35 cellular contexts compared by ENCODE assay signal in the genomic region with DNA sequence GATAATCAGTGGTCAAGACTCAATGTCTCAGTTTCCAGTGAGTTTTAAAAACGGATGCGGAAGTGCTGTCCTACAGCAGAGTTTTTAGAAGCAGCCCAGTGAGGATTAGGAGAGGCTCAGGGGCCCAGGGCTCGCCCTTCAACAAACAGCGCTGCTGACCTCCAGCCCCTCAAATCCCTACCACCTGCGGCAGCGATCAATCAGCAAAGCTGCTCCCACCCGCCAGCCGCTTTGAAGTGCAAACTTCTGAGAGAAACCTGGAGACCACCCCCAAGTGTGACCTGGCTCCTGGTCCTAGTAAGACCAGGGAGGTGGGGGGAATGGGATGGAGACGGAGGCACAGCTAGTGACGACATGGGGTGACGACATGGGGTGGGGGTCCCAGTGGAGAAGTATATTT. TPM values are rescaled to one million over a fixed set of nuclear protein-coding genes. Genes with fewer than 3 reads are reported as not detected.
DNase-seq lines count a peak whose midpoint lies in the region; ATAC-seq, FAIRE-seq and TF ChIP-seq lines count a peak whose summit lies in the region.
"Had no signal": no experiment of that assay in that cellular context is flagged by ENCODE, and none has a peak within 500 bp of the region (broad histone marks: within the 10 kb centered on the region; RNA-seq: fewer than 3 reads in every experiment).

No MANE protein-coding gene starts in this region.

- POLR2A ChIA-PET in activated CD8-positive, alpha-beta T cell treated with anti-CD3 and anti-CD28 coated beads for 36 hours (lab: Charles Lee): interaction anchor here (4.2 kb wide), 1 partner anchor 10 kb away, joined by 27 read pairs; no protein-coding TSS in a partner anchor
- POLR2A ChIA-PET in activated CD8-positive, alpha-beta T cell treated with anti-CD3 and anti-CD28 coated beads, Interleukin-2, amount 10 ng/mL, durations not matched to agents 7 days and 5 days (lab: Charles Lee): interaction anchor here (0.6 to 1.1 kb wide), 2 partner anchors 114 to 146 kb away, joined by 3 to 5 read pairs; a partner anchor contains a TSS
- POLR2A ChIA-PET in H1 (lab: Charles Lee; ENCODE audit: partially characterized antibody): interaction anchor here (1.1 to 2.0 kb wide), 2 partner anchors 11 to 14 kb away, joined by 4 to 10 read pairs; a partner anchor contains a TSS

- H4K20me1 ChIP-seq in H1 (replicated peaks in 1 of 2; ENCODE audit: control insufficient read depth in 1 of 2, insufficient read depth in 2 of 2, low read length in 2 of 2): peaks cover 7 to 14% of the 10 kb centered on the region in 2 experiments

- no peak overlapping the region for H3K4me3 Mint-ChIP-seq in activated CD8-positive, alpha-beta T cell treated with anti-CD3 and anti-CD28 coated beads for 36 hours
- no peak overlapping the region for H3K4me3 Mint-ChIP-seq in activated CD8-positive, alpha-beta T cell treated with anti-CD3 and anti-CD28 coated beads, Interleukin-2, amount 10 ng/mL, durations not matched to agents 7 days and 5 days
- peak overlapping the region in 1 of 2 donors; percentile 18 for H3K4me3 Mint-ChIP-seq in stimulated activated naive B cell treated with anti-CD40 and anti-IgM and Interleukin-4, amounts not matched to agents 10 μg/mL and 1 μg/mL and 100 μg/mL, for 72 hours
- H3K4me3 Mint-ChIP-seq: activated CD4-positive, alpha-beta memory T cell treated with anti-CD3 and anti-CD28 coated beads for 36 hours; CD8-positive, alpha-beta memory T cell; neural crest cell had no signal

- no peak overlapping the region for H4K5ac ChIP-seq in H1 (ENCODE audit: insufficient read length, low read depth, low read length)

- H3K4ac ChIP-seq in H1 (replicated peaks; ENCODE audit: insufficient read length, low read depth, low read length): no peak overlapping the region

- H3K23me2 ChIP-seq in H1 (ENCODE audit: low read depth, low read length): no peaks in the 10 kb centered on the region; the same call in 1 of the 2 replicates

- no peak for DNase-seq in activated CD8-positive, alpha-beta T cell treated with anti-CD3 and anti-CD28 coated beads for 36 hours
- DNase-seq in activated CD8-positive, alpha-beta T cell treated with anti-CD3 and anti-CD28 coated beads, Interleukin-2, amount 10 ng/mL, durations not matched to agents 7 days and 5 days: no peak
- DNase-seq in WERI-Rb-1 (peak; percentile 62), H1 (ENCODE audit: low read depth in 1 of 2, low spot score in 2 of 2) (peak in 1 of 2 experiments; percentile 50), AML-193 (lab: John Stamatoyannopoulos, UW) (no peak)
- no peak for DNase-seq in stimulated activated naive B cell treated with anti-CD40 and anti-IgM and Interleukin-4, amounts not matched to agents 10 μg/mL and 1 μg/mL and 100 μg/mL, for 72 hours
- DNase-seq: CD8-positive, alpha-beta memory T cell; DMS153; effector CD4-positive, alpha-beta T cell; KBM-7; kidney glomerular epithelial cell; lower lobe of right lung; NCI-H1105; NCI-H2029; NCI-H526; stimulated activated CD4-positive, alpha-beta T cell treated with anti-CD3 and anti-CD28 coated beads, Interleukin-2, amount 100 ng/mL, for 48 hours; SW 1271; T1000 had no signal

- no peak overlapping the region for H4K91ac ChIP-seq in H1 (replicated peaks; ENCODE audit: insufficient read length, low read length)

- no peak overlapping the region for H3K9ac ChIP-seq in H1 (replicated peaks in 1 of 4; ENCODE audit: extremely low read depth in 1 of 4, low read depth in 3 of 4, low read length in 3 of 4)
- H3K9ac ChIP-seq: parathyroid adenoma had no signal

- H3K27me3 ChIP-seq in WERI-Rb-1 (ENCODE audit: insufficient read depth, low read depth, severe bottlenecking) (no peaks in the 10 kb centered on the region), H1 (replicated peaks in 1 of 4; ENCODE audit: control insufficient read depth in 3 of 4, extremely low read depth in 1 of 4, insufficient read depth in 3 of 4, low read length in 3 of 4) (peaks cover 0 to 3% (median under 1%) of the 10 kb centered on the region in 4 experiments; a peak in 2 of 7 replicates)
- H3K27me3 ChIP-seq: right atrium auricular region had no signal

- H2BK120ac ChIP-seq in H1 (replicated peaks; ENCODE audit: low read depth, low read length): no peak overlapping the region

- no peak overlapping the region for H2BK20ac ChIP-seq in H1 (ENCODE audit: low read length)

- H3K4me3 ChIP-seq in WERI-Rb-1 (ENCODE audit: low read depth, low read length): no peak overlapping the region
- peak overlapping the region in 1 of 4 experiments; percentile 23; a peak in 1 of 8 replicates for H3K4me3 ChIP-seq in H1 (ENCODE audit: extremely low read depth in 1 of 4, insufficient read depth in 2 of 4, low read depth in 3 of 4, low read length in 4 of 4)
- H3K4me3 ChIP-seq: lower lobe of right lung, right atrium auricular region had no signal

- no peak overlapping the region for H3K23ac ChIP-seq in H1 (ENCODE audit: insufficient read length)

- H3K27me3 Mint-ChIP-seq in activated CD8-positive, alpha-beta T cell treated with anti-CD3 and anti-CD28 coated beads for 36 hours: no peaks in the 10 kb centered on the region
- H3K27me3 Mint-ChIP-seq in activated CD8-positive, alpha-beta T cell treated with anti-CD3 and anti-CD28 coated beads, Interleukin-2, amount 10 ng/mL, durations not matched to agents 7 days and 5 days (ENCODE audit: low read depth): no peaks in the 10 kb centered on the region
- no peaks in the 10 kb centered on the region for H3K27me3 Mint-ChIP-seq in stimulated activated naive B cell treated with anti-CD40 and anti-IgM and Interleukin-4, amounts not matched to agents 10 μg/mL and 1 μg/mL and 100 μg/mL, for 72 hours
- H3K27me3 Mint-ChIP-seq: activated CD4-positive, alpha-beta memory T cell treated with anti-CD3 and anti-CD28 coated beads for 36 hours; CD8-positive, alpha-beta memory T cell had no signal

- no peak for FAIRE-seq in H1 (lab: Jason Lieb, UNC)
- FAIRE-seq: G401.6, urothelium cell line had no signal

- TF ChIP-seq RAD21 in H1 (IDR thresholded peaks at IDR 0.05 in 1 of 2, conservative IDR thresholded peaks at IDR 0.05 in 1 of 2; ENCODE audit: low read depth in 2 of 2, low read length in 2 of 2): no peak

- TF ChIP-seq CTCF in activated CD8-positive, alpha-beta T cell treated with anti-CD3 and anti-CD28 coated beads for 36 hours (IDR thresholded peaks at IDR 0.05): no peak
- TF ChIP-seq CTCF in WERI-Rb-1 (IDR thresholded peaks at IDR 0.05; ENCODE audit: low read depth, low read length): no peak
- no peak for TF ChIP-seq CTCF in H1 (IDR thresholded peaks at IDR 0.05; ENCODE audit: control extremely low read depth in 1 of 3, insufficient read depth in 1 of 3, low read depth in 1 of 3, low read length in 3 of 3)

- H3K79me2 ChIP-seq in H1 (ENCODE audit: control insufficient read depth in 1 of 2, insufficient read depth in 2 of 2, low read length in 2 of 2): peaks cover 0 to 3% of the 10 kb centered on the region in 2 experiments; a peak in 1 of 4 replicates

- H2AK5ac ChIP-seq in H1 (ENCODE audit: low read depth, low read length): no peak overlapping the region

- intact Hi-C loops in activated CD8-positive, alpha-beta T cell treated with anti-CD3 and anti-CD28 coated beads for 36 hours (cut with micrococcal nuclease): no loop called here

- H3K4me1 ChIP-seq in H1 (replicated peaks in 1 of 4; ENCODE audit: control insufficient read depth in 3 of 4, insufficient read depth in 4 of 4, low read length in 3 of 4): peaks cover 0 to 13% (median 7%) of the 10 kb centered on the region in 4 experiments; a peak in 5 of 7 replicates

- H3K79me1 ChIP-seq in H1 (ENCODE audit: low read depth, low read length): peaks cover 3% of the 10 kb centered on the region; the same call in 1 of the 2 replicates

- H2BK15ac ChIP-seq in H1 (ENCODE audit: low read length): no peak overlapping the region

- H3K27ac ChIP-seq in WERI-Rb-1 (peak overlapping the region; percentile 48), H1 (ENCODE audit: low read depth, low read length) (no peak overlapping the region)
- H3K27ac ChIP-seq: lower lobe of right lung, parathyroid adenoma, right atrium auricular region had no signal

- H3K36me3 Mint-ChIP-seq in activated CD8-positive, alpha-beta T cell treated with anti-CD3 and anti-CD28 coated beads for 36 hours (ENCODE audit: low read depth): peaks cover 23% of the 10 kb centered on the region
- H3K36me3 Mint-ChIP-seq in activated CD8-positive, alpha-beta T cell treated with anti-CD3 and anti-CD28 coated beads, Interleukin-2, amount 10 ng/mL, durations not matched to agents 7 days and 5 days (ENCODE audit: low read depth): peaks cover 11% of the 10 kb centered on the region
- H3K36me3 Mint-ChIP-seq in stimulated activated naive B cell treated with anti-CD40 and anti-IgM and Interleukin-4, amounts not matched to agents 10 μg/mL and 1 μg/mL and 100 μg/mL, for 72 hours: peaks cover 27 to 41% of the 10 kb centered on the region in 2 donors

- H3K9me3 ChIP-seq in WERI-Rb-1 (ENCODE audit: severe bottlenecking) (no peaks in the 10 kb centered on the region), H1 (ENCODE audit: insufficient read depth in 2 of 2, low read depth in 1 of 2, low read length in 1 of 2) (no peaks in the 10 kb centered on the region)
- H3K9me3 ChIP-seq: lower lobe of right lung, right atrium auricular region had no signal

- no peak overlapping the region for H4K8ac ChIP-seq in H1 (ENCODE audit: extremely low read depth, insufficient read depth, low read length)

- no peak overlapping the region for H2BK5ac ChIP-seq in H1 (ENCODE audit: low read depth, low read length)

- TF ChIP-seq POLR2A in H1 (IDR thresholded peaks at IDR 0.05; ENCODE audit: control extremely low read depth in 1 of 2, low read depth in 2 of 2, low read length in 2 of 2): no peak

- H2AFZ ChIP-seq in H1 (ENCODE audit: low read length): no peak overlapping the region
- H2AFZ ChIP-seq: parathyroid adenoma had no signal

- H3K36me3 ChIP-seq in WERI-Rb-1: peaks cover 3% of the 10 kb centered on the region; the same call in 1 of the 2 replicates
- no peaks in the 10 kb centered on the region for H3K36me3 ChIP-seq in H1 (ENCODE audit: control insufficient read depth in 2 of 4, insufficient read depth in 4 of 4, low read length in 3 of 4)
- H3K36me3 ChIP-seq: right atrium auricular region had no signal

- no peak overlapping the region; the same call in 1 of the 2 replicates for H3K18ac ChIP-seq in H1 (ENCODE audit: extremely low read depth, low read length)

- ATAC-seq in activated CD8-positive, alpha-beta T cell treated with anti-CD3 and anti-CD28 coated beads for 36 hours: no peak
- no peak for ATAC-seq in activated CD8-positive, alpha-beta T cell treated with anti-CD3 and anti-CD28 coated beads, Interleukin-2, amount 10 ng/mL, durations not matched to agents 7 days and 5 days
- no peak for ATAC-seq in stimulated activated naive B cell treated with anti-CD40 and anti-IgM and Interleukin-4, amounts not matched to agents 10 μg/mL and 1 μg/mL and 100 μg/mL, for 72 hours (replicated peaks)
- ATAC-seq in HG03045 (IDR thresholded peaks at IDR 0.05; ENCODE audit: unreplicated experiment) (no peak), HG02623 (IDR thresholded peaks at IDR 0.05; ENCODE audit: unreplicated experiment) (no peak)
- ATAC-seq: HCT116, lower lobe of right lung, Panc1 had no signal

- CTCF ChIA-PET in activated CD8-positive, alpha-beta T cell treated with anti-CD3 and anti-CD28 coated beads for 36 hours (lab: Charles Lee): interaction anchor here (0.8 to 2.0 kb wide), 4 partner anchors 10 to 170 kb away, joined by 3 to 6 read pairs (median 4); no protein-coding TSS in a partner anchor
- CTCF ChIA-PET in activated CD8-positive, alpha-beta T cell treated with anti-CD3 and anti-CD28 coated beads, Interleukin-2, amount 10 ng/mL, durations not matched to agents 7 days and 5 days (lab: Charles Lee): interaction anchor here (0.6 to 0.9 kb wide), 3 partner anchors 10 to 467 kb away, joined by 3 to 4 read pairs (median 4); no protein-coding TSS in a partner anchor
- CTCF ChIA-PET in H1 (lab: Charles Lee; ENCODE audit: partially characterized antibody): interaction anchor here (0.6 to 5.9 kb wide), 10 partner anchors 8 to 170 kb away, joined by 3 to 34 read pairs (median 4); no protein-coding TSS in a partner anchor

- H3K4me1 Mint-ChIP-seq in activated CD8-positive, alpha-beta T cell treated with anti-CD3 and anti-CD28 coated beads for 36 hours (ENCODE audit: low read depth): peaks cover 94% of the 10 kb centered on the region
- H3K4me1 Mint-ChIP-seq in activated CD8-positive, alpha-beta T cell treated with anti-CD3 and anti-CD28 coated beads, Interleukin-2, amount 10 ng/mL, durations not matched to agents 7 days and 5 days (ENCODE audit: low read depth): peaks cover 56% of the 10 kb centered on the region
- peaks cover 59 to 97% of the 10 kb centered on the region in 2 donors for H3K4me1 Mint-ChIP-seq in stimulated activated naive B cell treated with anti-CD40 and anti-IgM and Interleukin-4, amounts not matched to agents 10 μg/mL and 1 μg/mL and 100 μg/mL, for 72 hours

- no peak overlapping the region for H3K56ac ChIP-seq in H1 (replicated peaks; ENCODE audit: insufficient read length, low read depth, low read length)

- no peak overlapping the region for H3K14ac ChIP-seq in H1 (ENCODE audit: insufficient read length)

- WGBS in H1 (ENCODE audit: extremely low coverage in 1 of 2, insufficient coverage in 1 of 2, insufficient read length in 1 of 2, insufficient replicate concordance in 2 of 2, low coverage in 1 of 2, low lambda C conversion rate in 2 of 2, missing lambda C conversion rate in 1 of 2), 2 experiments: 55% methylated on average over 10 of the region's 11 CpGs; no CpG with 5 or more reads in 1 of the 2 experiments

- H2BK12ac ChIP-seq in H1 (ENCODE audit: low read depth, low read length): no peak overlapping the region

- H3K9me3 Mint-ChIP-seq in activated CD8-positive, alpha-beta T cell treated with anti-CD3 and anti-CD28 coated beads for 36 hours: no peaks in the 10 kb centered on the region
- H3K9me3 Mint-ChIP-seq in activated CD8-positive, alpha-beta T cell treated with anti-CD3 and anti-CD28 coated beads, Interleukin-2, amount 10 ng/mL, durations not matched to agents 7 days and 5 days (ENCODE audit: insufficient read depth): no peaks in the 10 kb centered on the region
- no peaks in the 10 kb centered on the region for H3K9me3 Mint-ChIP-seq in stimulated activated naive B cell treated with anti-CD40 and anti-IgM and Interleukin-4, amounts not matched to agents 10 μg/mL and 1 μg/mL and 100 μg/mL, for 72 hours
- H3K9me3 Mint-ChIP-seq: activated CD4-positive, alpha-beta memory T cell treated with anti-CD3 and anti-CD28 coated beads for 36 hours; CD8-positive, alpha-beta memory T cell; neural crest cell had no signal

- no peak for TF ChIP-seq EP300 in H1 (IDR thresholded peaks at IDR 0.05; ENCODE audit: borderline replicate concordance in 1 of 2, low read depth in 2 of 2, low read length in 2 of 2)

- H3K4me2 ChIP-seq in H1 (ENCODE audit: insufficient read depth in 1 of 2, low read depth in 2 of 2, low read length in 2 of 2): no peak overlapping the region

- peak overlapping the region; percentile 50 for H3K27ac Mint-ChIP-seq in activated CD8-positive, alpha-beta T cell treated with anti-CD3 and anti-CD28 coated beads for 36 hours
- H3K27ac Mint-ChIP-seq in activated CD8-positive, alpha-beta T cell treated with anti-CD3 and anti-CD28 coated beads, Interleukin-2, amount 10 ng/mL, durations not matched to agents 7 days and 5 days: no peak overlapping the region
- H3K27ac Mint-ChIP-seq in stimulated activated naive B cell treated with anti-CD40 and anti-IgM and Interleukin-4, amounts not matched to agents 10 μg/mL and 1 μg/mL and 100 μg/mL, for 72 hours: peak overlapping the region; percentile 60
- H3K27ac Mint-ChIP-seq: activated CD4-positive, alpha-beta memory T cell treated with anti-CD3 and anti-CD28 coated beads for 36 hours had no signal

RNA-seq across cellular contexts. Expression of a gene that starts 14.4 kb away (rescaled TPM):
- total RNA-seq in activated CD8-positive, alpha-beta T cell treated with anti-CD3 and anti-CD28 coated beads for 36 hours: 10 to 100 TPM; 44.1 to 45.7 TPM
- 10 to 100 TPM; 32.3 to 33.3 TPM for total RNA-seq in activated CD8-positive, alpha-beta T cell treated with anti-CD3 and anti-CD28 coated beads, Interleukin-2, amount 10 ng/mL, durations not matched to agents 7 days and 5 days
- 24.3 and 24.7 TPM in 2 replicates for total RNA-seq in H1 (2021; fragmentation: NEBNext Ultra II Directional; extraction: Animal tissue kit (Norgen Biotek cat#: 25700))
- polyA plus RNA-seq in H1 (2011; rRNA removed): 36.2 and 58.6 TPM in 2 replicates
- 44.4 TPM for polyA plus RNA-seq in H1 (2011; cell fraction: cytosol; rRNA removed)
- polyA plus RNA-seq in H1 (2011; cell fraction: nucleus; rRNA removed): 137 TPM
- 14.4 to 31.6 TPM (median 26.8 TPM) in 4 replicates for polyA plus RNA-seq in H1 (2012, experiment 1 of 2)
- 25.5 TPM for polyA plus RNA-seq in H1 (2012, experiment 2 of 2)
- 17.0 TPM for polyA plus RNA-seq in H1 (2013, experiment 1 of 2)
- 16.2 TPM for polyA plus RNA-seq in H1 (2013, experiment 2 of 2)
- polyA minus RNA-seq in H1 (2011; rRNA and poly(A)+ RNA removed): 27.1 and 35.6 TPM in 2 replicates
- polyA minus RNA-seq in H1 (2011; cell fraction: cytosol; rRNA and poly(A)+ RNA removed): 20.1 TPM
- polyA minus RNA-seq in H1 (2011; cell fraction: nucleus; rRNA and poly(A)+ RNA removed): 32.4 TPM

RNA-seq across cellular contexts. Expression of a gene that starts 42.5 kb away (rescaled TPM):
- not detected for total RNA-seq in activated CD8-positive, alpha-beta T cell treated with anti-CD3 and anti-CD28 coated beads for 36 hours
- not detected for total RNA-seq in activated CD8-positive, alpha-beta T cell treated with anti-CD3 and anti-CD28 coated beads, Interleukin-2, amount 10 ng/mL, durations not matched to agents 7 days and 5 days
- total RNA-seq in H1 (2021; fragmentation: NEBNext Ultra II Directional; extraction: Animal tissue kit (Norgen Biotek cat#: 25700)): not detected in 2 replicates
- not detected in 2 replicates for polyA plus RNA-seq in H1 (2011; rRNA removed)
- not detected for polyA plus RNA-seq in H1 (2011; cell fraction: cytosol; rRNA removed)
- polyA plus RNA-seq in H1 (2011; cell fraction: nucleus; rRNA removed): not detected
- polyA plus RNA-seq in H1 (2012, experiment 1 of 2): not detected in 4 replicates
- not detected for polyA plus RNA-seq in H1 (2012, experiment 2 of 2)
- not detected for polyA plus RNA-seq in H1 (2013, experiment 1 of 2)
- 0.02 TPM for polyA plus RNA-seq in H1 (2013, experiment 2 of 2)
- polyA minus RNA-seq in H1 (2011; rRNA and poly(A)+ RNA removed): not detected in 2 replicates
- not detected for polyA minus RNA-seq in H1 (2011; cell fraction: cytosol; rRNA and poly(A)+ RNA removed)
- not detected for polyA minus RNA-seq in H1 (2011; cell fraction: nucleus; rRNA and poly(A)+ RNA removed)
- total RNA-seq: A172; activated CD4-positive, alpha-beta memory T cell treated with anti-CD3 and anti-CD28 coated beads for 36 hours; CD8-positive, alpha-beta memory T cell; chondrocyte; epithelial cell of proximal tubule; HT-29; MCF 10A; mucosa of gallbladder; neural crest cell had no signal
- polyA plus RNA-seq: CD8-positive, alpha-beta memory T cell had no signal

RNA-seq across cellular contexts. Expression of a gene that starts 56.4 kb away (rescaled TPM):
- total RNA-seq in activated CD8-positive, alpha-beta T cell treated with anti-CD3 and anti-CD28 coated beads for 36 hours: not detected
- not detected for total RNA-seq in activated CD8-positive, alpha-beta T cell treated with anti-CD3 and anti-CD28 coated beads, Interleukin-2, amount 10 ng/mL, durations not matched to agents 7 days and 5 days
- not detected in 2 replicates for total RNA-seq in H1 (2021; fragmentation: NEBNext Ultra II Directional; extraction: Animal tissue kit (Norgen Biotek cat#: 25700))
- polyA plus RNA-seq in H1 (2011; rRNA removed): 0.19 TPM in 1 of 2 replicates, not detected in the other
- polyA plus RNA-seq in H1 (2011; cell fraction: cytosol; rRNA removed): 0.14 TPM
- polyA plus RNA-seq in H1 (2011; cell fraction: nucleus; rRNA removed): 0.54 TPM
- 0.13 to 0.64 TPM (median 0.33 TPM) in 4 replicates for polyA plus RNA-seq in H1 (2012, experiment 1 of 2)
- not detected for polyA plus RNA-seq in H1 (2012, experiment 2 of 2)
- 0.04 TPM for polyA plus RNA-seq in H1 (2013, experiment 1 of 2)
- polyA plus RNA-seq in H1 (2013, experiment 2 of 2): 0.02 TPM
- not detected in 2 replicates for polyA minus RNA-seq in H1 (2011; rRNA and poly(A)+ RNA removed)
- not detected for polyA minus RNA-seq in H1 (2011; cell fraction: cytosol; rRNA and poly(A)+ RNA removed)
- polyA minus RNA-seq in H1 (2011; cell fraction: nucleus; rRNA and poly(A)+ RNA removed): 0.20 TPM
- total RNA-seq: A172; activated CD4-positive, alpha-beta memory T cell treated with anti-CD3 and anti-CD28 coated beads for 36 hours; CD8-positive, alpha-beta memory T cell; epithelial cell of proximal tubule; HT-29; MCF 10A; neural crest cell; temporal lobe had no signal
- polyA plus RNA-seq: CD8-positive, alpha-beta memory T cell had no signal
